Comparison of ENCODE assay signal across 20 cellular contexts in genomic region chr2:1564506-1564905, GRCh38.
DNase-seq lines count a peak whose midpoint lies in the region; ATAC-seq, FAIRE-seq and TF ChIP-seq lines count a peak whose summit lies in the region.
"Had no signal": no experiment of that assay in that cellular context is flagged by ENCODE, and none has a peak within 500 bp of the region (broad histone marks: within the 10 kb centered on the region; RNA-seq: fewer than 3 reads in every experiment).

No MANE protein-coding gene starts in this region.

- POLR2A ChIA-PET in activated B cell treated with CpG ODN at 0.5 μM for 24 hours (lab: Charles Lee) = no interaction called here

- FAIRE-seq in RCC 7860 (lab: Jason Lieb, UNC) = no peak
- FAIRE-seq: GM18507 had no signal

- H3K9me3 ChIP-seq in body of pancreas = no peaks in the 10 kb centered on the region
- H3K9me3 ChIP-seq: BE2C, esophagus muscularis mucosa, neutrophil, right lobe of liver, thyroid gland had no signal

- no peaks in the 10 kb centered on the region for H3K36me3 ChIP-seq in body of pancreas (replicated peaks in 1 of 2; ENCODE audit: insufficient read depth in 1 of 2, low read depth in 2 of 2)
- H3K36me3 ChIP-seq: BE2C, esophagus muscularis mucosa, neutrophil, right lobe of liver, thyroid gland had no signal

- WGBS in body of pancreas, 2 donors = 63 to 86% methylated on average over 8 to 13 of the region's 13 CpGs

- peaks cover 2% of the 10 kb centered on the region for H3K9me3 Mint-ChIP-seq in activated B cell treated with CpG ODN at 0.5 μM for 24 hours

- no peaks in the 10 kb centered on the region for H3K4me1 ChIP-seq in body of pancreas
- H3K4me1 ChIP-seq: BE2C, right lobe of liver, thyroid gland had no signal

- H3K27ac ChIP-seq in body of pancreas = no peak overlapping the region
- H3K27ac ChIP-seq: esophagus muscularis mucosa, neutrophil, right lobe of liver, thyroid gland had no signal

- no peak for TF ChIP-seq POLR2A in body of pancreas (IDR thresholded peaks at IDR 0.05)

- H3K4me3 ChIP-seq in body of pancreas = no peak overlapping the region
- H3K4me3 ChIP-seq: esophagus muscularis mucosa, right lobe of liver, thyroid gland had no signal

- CTCF ChIA-PET in activated B cell treated with CpG ODN at 0.5 μM for 24 hours (lab: Charles Lee) = no interaction called here

- H3K36me3 Mint-ChIP-seq in activated B cell treated with CpG ODN at 0.5 μM for 24 hours (ENCODE audit: low read depth) = no peaks in the 10 kb centered on the region

- no peak for TF ChIP-seq CTCF in activated B cell treated with CpG ODN at 0.5 μM for 24 hours (IDR thresholded peaks at IDR 0.05)
- no peak for TF ChIP-seq CTCF in body of pancreas (IDR thresholded peaks at IDR 0.05)

- H3K27me3 Mint-ChIP-seq in activated B cell treated with CpG ODN at 0.5 μM for 24 hours = no peaks in the 10 kb centered on the region

- peaks cover 11% of the 10 kb centered on the region for H3K4me1 Mint-ChIP-seq in activated B cell treated with CpG ODN at 0.5 μM for 24 hours

- H3K4me3 Mint-ChIP-seq in activated B cell treated with CpG ODN at 0.5 μM for 24 hours = no peak overlapping the region

- intact Hi-C loops in activated B cell treated with CpG ODN at 0.5 μM for 24 hours (cut with micrococcal nuclease) (no loop called here), left ventricle myocardium superior (cut with micrococcal nuclease) (no loop called here), body of pancreas (cut with DNase I) (no loop called here)

- no peak overlapping the region for H3K27ac Mint-ChIP-seq in activated B cell treated with CpG ODN at 0.5 μM for 24 hours

- peak; percentile 17 for DNase-seq in stimulated activated CD4-positive, alpha-beta T cell treated with anti-CD3 and anti-CD28 coated beads, Interleukin-1b, Interleukin-23, amount 100 ng/mL, for 48 hours
- no peak for DNase-seq in stimulated activated CD4-positive, alpha-beta T cell treated with anti-CD3 and anti-CD28 coated beads, Interleukin-12 subunit alpha, Interleukin-12 subunit beta, amount 100 ng/mL, for 4 hours
- DNase-seq in activated B cell treated with CpG ODN at 0.5 μM for 24 hours (peak; percentile 12), left ventricle myocardium superior (peak; percentile 42), A172 (ENCODE audit: low spot score) (no peak), RCC 7860 (ENCODE audit: low spot score) (no peak), body of pancreas (no peak)
- DNase-seq: BE2C; DMS153; mesendoderm; NCI-H2081; NCI-H524; right lobe of liver; stimulated activated CD4-positive, alpha-beta T cell treated with anti-CD3 and anti-CD28 coated beads, Interleukin-4, amount 100 ng/mL, for 24 hours; T1000; thyroid gland had no signal

- ATAC-seq in activated B cell treated with CpG ODN at 0.5 μM for 24 hours (ENCODE audit: low read depth) = no peak
- peak; percentile 77 for ATAC-seq in left ventricle myocardium superior
- ATAC-seq in body of pancreas = no peak
- ATAC-seq: HCT116 had no signal

- no peaks in the 10 kb centered on the region for H3K27me3 ChIP-seq in body of pancreas
- H3K27me3 ChIP-seq: BE2C, neutrophil, right lobe of liver, thyroid gland had no signal

Comparison
In these comparisons a context has a peak if more than half of its experiments do, and no peak if none do; other contexts are left out.
1. DNase-seq: peak in stimulated activated CD4-positive, alpha-beta T cell treated with anti-CD3 and anti-CD28 coated beads, Interleukin-1b, Interleukin-23, amount 100 ng/mL, for 48 hours (single experiment), activated B cell treated with CpG ODN at 0.5 μM for 24 hours (single experiment) and left ventricle myocardium superior (single experiment); none in stimulated activated CD4-positive, alpha-beta T cell treated with anti-CD3 and anti-CD28 coated beads, Interleukin-12 subunit alpha, Interleukin-12 subunit beta, amount 100 ng/mL, for 4 hours (single experiment), A172 (single experiment), RCC 7860 (single experiment) and body of pancreas (0 of 4).